12 cellular contexts compared by ENCODE assay signal in genomic region chr2:214960677-214961076, GRCh38.
A peak's percentile ranks its signal among the peaks of the same experiment; 100 is the strongest.
DNase-seq lines count a peak whose midpoint lies in the region; ATAC-seq, FAIRE-seq and TF ChIP-seq lines count a peak whose summit lies in the region.
"Had no signal": no experiment of that assay in that cellular context is flagged by ENCODE, and none has a peak within 500 bp of the region (broad histone marks: within the 10 kb centered on the region; RNA-seq: fewer than 3 reads in every experiment).

No MANE protein-coding gene starts in this region.

- no peaks in the 10 kb centered on the region for H3K9me2 ChIP-seq in PC-3 (replicated peaks; ENCODE audit: low read length)

- H3K4me1 Mint-ChIP-seq in activated CD8-positive, alpha-beta memory T cell treated with anti-CD3 and anti-CD28 coated beads, Interleukin-2, amount 10 ng/mL, durations not matched to agents 7 days and 5 days, result no peaks in the 10 kb centered on the region
- no peaks in the 10 kb centered on the region for H3K4me1 Mint-ChIP-seq in activated naive CD8-positive, alpha-beta T cell treated with anti-CD3 and anti-CD28 coated beads, Interleukin-2, amount 50 U/mL, for 24 hours
- H3K4me1 Mint-ChIP-seq: CD4-positive, CD25-positive, alpha-beta regulatory T cell had no signal

- no peaks in the 10 kb centered on the region for H3K9me3 ChIP-seq in PC-3 (ENCODE audit: low read length)
- H3K9me3 ChIP-seq: esophagus muscularis mucosa had no signal

- ATAC-seq in PC-3, result no peak
- ATAC-seq in foreskin keratinocyte, result no peak
- ATAC-seq in activated CD8-positive, alpha-beta memory T cell treated with anti-CD3 and anti-CD28 coated beads, Interleukin-2, amount 10 ng/mL, durations not matched to agents 7 days and 5 days, result no peak
- no peak for ATAC-seq in activated naive CD8-positive, alpha-beta T cell treated with anti-CD3 and anti-CD28 coated beads, Interleukin-2, amount 50 U/mL, for 24 hours
- no peak for ATAC-seq in HG02938 (IDR thresholded peaks at IDR 0.05; ENCODE audit: unreplicated experiment)
- ATAC-seq: left colon had no signal

- no peak overlapping the region for H3K27ac Mint-ChIP-seq in activated CD8-positive, alpha-beta memory T cell treated with anti-CD3 and anti-CD28 coated beads, Interleukin-2, amount 10 ng/mL, durations not matched to agents 7 days and 5 days
- H3K27ac Mint-ChIP-seq in activated naive CD8-positive, alpha-beta T cell treated with anti-CD3 and anti-CD28 coated beads, Interleukin-2, amount 50 U/mL, for 24 hours, result no peak overlapping the region
- H3K27ac Mint-ChIP-seq: CD4-positive, CD25-positive, alpha-beta regulatory T cell had no signal

- DNase-seq in GM06990 (ENCODE audit: extremely low read depth, insufficient read length), result no peak
- DNase-seq in PC-3, result peak; percentile 42
- DNase-seq in foreskin keratinocyte, result peak in 1 of 2 donors; percentile 14
- no peak for DNase-seq in activated CD8-positive, alpha-beta memory T cell treated with anti-CD3 and anti-CD28 coated beads, Interleukin-2, amount 10 ng/mL, durations not matched to agents 7 days and 5 days
- no peak for DNase-seq in NCI-H2081 (lab: John Stamatoyannopoulos, UW)
- no peak for DNase-seq in activated naive CD8-positive, alpha-beta T cell treated with anti-CD3 and anti-CD28 coated beads, Interleukin-2, amount 50 U/mL, for 24 hours
- DNase-seq: activated CD8-positive, alpha-beta memory T cell treated with anti-CD3 and anti-CD28 coated beads, Interleukin-2, amount 50 U/mL, for 48 hours; CD4-positive, CD25-positive, alpha-beta regulatory T cell; left colon had no signal

- POLR2A ChIA-PET in PC-3 (lab: Charles Lee; ENCODE audit: unreplicated experiment), result no interaction called here

- H3K36me3 ChIP-seq in GM06990 (ENCODE audit: control insufficient read depth, insufficient read depth, low read length) (no peaks in the 10 kb centered on the region), PC-3 (ENCODE audit: low read depth, low read length) (no peaks in the 10 kb centered on the region)
- H3K36me3 ChIP-seq: esophagus muscularis mucosa had no signal

- TF ChIP-seq CTCF in GM06990 (IDR thresholded peaks at IDR 0.05; ENCODE audit: insufficient read depth, low read length, poor library complexity, severe bottlenecking) (peak; percentile 15), PC-3 (conservative IDR thresholded peaks at IDR 0.05; ENCODE audit: low read depth, low read length) (peak; percentile 70), foreskin keratinocyte (conservative IDR thresholded peaks at IDR 0.05) (peak; percentile 68)

- no peaks in the 10 kb centered on the region for H3K79me2 ChIP-seq in PC-3 (ENCODE audit: low read length)

- H3K27me3 Mint-ChIP-seq in activated CD8-positive, alpha-beta memory T cell treated with anti-CD3 and anti-CD28 coated beads, Interleukin-2, amount 10 ng/mL, durations not matched to agents 7 days and 5 days, result no peaks in the 10 kb centered on the region
- peaks cover 14% of the 10 kb centered on the region for H3K27me3 Mint-ChIP-seq in activated naive CD8-positive, alpha-beta T cell treated with anti-CD3 and anti-CD28 coated beads, Interleukin-2, amount 50 U/mL, for 24 hours
- H3K27me3 Mint-ChIP-seq: CD4-positive, CD25-positive, alpha-beta regulatory T cell had no signal

- no peak overlapping the region for H3K4me2 ChIP-seq in PC-3 (ENCODE audit: low read length)

- no TSS peak for BruUV-seq in PC-3 (replicated peaks; lab: Mats Ljungman, UMichigan)

- H3K4me3 ChIP-seq in GM06990 (replicated peaks; ENCODE audit: low read depth, low read length) (no peak overlapping the region), PC-3 (ENCODE audit: low read length) (no peak overlapping the region)
- H3K4me3 ChIP-seq: esophagus muscularis mucosa had no signal

- no peaks in the 10 kb centered on the region for H3K4me1 ChIP-seq in PC-3 (ENCODE audit: insufficient read depth, low read length)
- no peaks in the 10 kb centered on the region for H3K4me1 ChIP-seq in foreskin keratinocyte
- H3K4me1 ChIP-seq: esophagus muscularis mucosa had no signal

- no peak overlapping the region for H3K4me3 Mint-ChIP-seq in activated CD8-positive, alpha-beta memory T cell treated with anti-CD3 and anti-CD28 coated beads, Interleukin-2, amount 10 ng/mL, durations not matched to agents 7 days and 5 days
- no peak overlapping the region for H3K4me3 Mint-ChIP-seq in activated naive CD8-positive, alpha-beta T cell treated with anti-CD3 and anti-CD28 coated beads, Interleukin-2, amount 50 U/mL, for 24 hours
- H3K4me3 Mint-ChIP-seq: CD4-positive, CD25-positive, alpha-beta regulatory T cell had no signal

- H3K9me3 Mint-ChIP-seq in activated CD8-positive, alpha-beta memory T cell treated with anti-CD3 and anti-CD28 coated beads, Interleukin-2, amount 10 ng/mL, durations not matched to agents 7 days and 5 days (ENCODE audit: low read depth), result peaks cover 6% of the 10 kb centered on the region
- H3K9me3 Mint-ChIP-seq in activated naive CD8-positive, alpha-beta T cell treated with anti-CD3 and anti-CD28 coated beads, Interleukin-2, amount 50 U/mL, for 24 hours, result peaks cover 11% of the 10 kb centered on the region

- H3K27ac ChIP-seq in PC-3 (ENCODE audit: low read length) (no peak overlapping the region), foreskin keratinocyte (no peak overlapping the region)
- H3K27ac ChIP-seq: esophagus muscularis mucosa had no signal

- FAIRE-seq in A204.1 (lab: Jason Lieb, UNC), result peak; percentile 74

- no peaks in the 10 kb centered on the region for H3F3A ChIP-seq in PC-3 (ENCODE audit: low read length, unreplicated experiment)

- no peaks in the 10 kb centered on the region for H3K36me3 Mint-ChIP-seq in activated CD8-positive, alpha-beta memory T cell treated with anti-CD3 and anti-CD28 coated beads, Interleukin-2, amount 10 ng/mL, durations not matched to agents 7 days and 5 days
- no peaks in the 10 kb centered on the region for H3K36me3 Mint-ChIP-seq in activated naive CD8-positive, alpha-beta T cell treated with anti-CD3 and anti-CD28 coated beads, Interleukin-2, amount 50 U/mL, for 24 hours (ENCODE audit: low read depth)
- H3K36me3 Mint-ChIP-seq: CD4-positive, CD25-positive, alpha-beta regulatory T cell had no signal

- no peak overlapping the region for H2AFZ ChIP-seq in PC-3 (ENCODE audit: low read length)

- CTCF ChIA-PET in PC-3 (lab: Charles Lee), result interaction anchor here (0.6 to 1.5 kb wide), 2 partner anchors 122 to 970 kb away, joined by 3 to 5 read pairs; no protein-coding TSS in a partner anchor
- CTCF ChIA-PET in activated CD8-positive, alpha-beta memory T cell treated with anti-CD3 and anti-CD28 coated beads, Interleukin-2, amount 10 ng/mL, durations not matched to agents 7 days and 5 days (lab: Charles Lee), result no interaction called here

- H4K20me1 ChIP-seq in PC-3 (ENCODE audit: low read length), result no peaks in the 10 kb centered on the region

- intact Hi-C loops in PC-3 (cut with micrococcal nuclease), result loop anchor here (1.0 to 10.0 kb wide), 4 partner anchors 309 to 1716 kb away; no protein-coding TSS in a partner anchor

- H3K27me3 ChIP-seq in GM06990 (replicated peaks; ENCODE audit: control insufficient read depth, insufficient read depth, low read length) (no peaks in the 10 kb centered on the region), PC-3 (ENCODE audit: low read length) (no peaks in the 10 kb centered on the region), foreskin keratinocyte (no peaks in the 10 kb centered on the region)
- H3K27me3 ChIP-seq: esophagus muscularis mucosa had no signal

- no peak overlapping the region for H3K9ac ChIP-seq in PC-3 (ENCODE audit: low read length)

Comparison
In these comparisons a context has a peak if more than half of its experiments do, and no peak if none do; other contexts are left out.
1. CTCF ChIP-seq: peak in every context shown above with its lines; median percentile 70 in PC-3; 68 in foreskin keratinocyte; 15 in GM06990.